Comparison of ENCODE assay signal across 1 cellular context in the genomic region with DNA sequence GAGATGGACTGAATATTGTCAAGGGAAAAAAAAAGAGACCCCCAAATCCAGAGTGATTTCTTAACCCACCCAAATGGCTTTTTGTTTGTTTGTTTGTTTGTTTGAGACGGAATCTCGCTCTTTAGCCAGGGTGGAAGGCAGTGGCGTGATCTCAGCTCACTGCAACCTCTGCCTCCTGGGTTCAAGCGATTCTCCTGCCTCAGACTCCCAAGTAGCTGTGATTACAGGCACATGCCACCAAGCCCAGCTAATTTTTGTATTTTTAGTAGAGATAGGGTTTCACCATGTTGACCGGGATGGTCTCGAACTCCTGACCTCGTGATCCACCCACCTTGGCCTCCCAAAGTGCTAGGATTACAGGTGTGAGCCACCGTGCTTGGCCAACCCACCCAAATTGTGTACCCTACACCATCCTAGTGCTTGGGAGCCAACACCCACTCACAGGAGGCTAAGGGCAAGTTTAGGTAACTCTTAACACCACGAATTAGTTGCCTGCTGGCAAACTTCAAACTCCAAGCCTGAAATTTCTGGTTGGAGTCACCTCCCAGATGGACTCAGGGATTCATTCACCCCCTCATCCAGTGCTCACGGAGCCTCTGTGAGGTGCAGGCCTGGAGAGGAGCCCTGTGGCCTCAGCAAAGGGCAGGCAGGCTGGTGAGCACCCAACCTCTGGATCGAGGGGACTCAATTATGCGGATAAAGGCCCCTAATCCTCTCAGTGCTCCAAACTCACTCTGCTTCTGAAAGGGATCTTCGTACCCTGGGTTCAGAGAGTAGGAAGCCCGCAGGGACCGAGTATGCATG.
A peak's percentile ranks its signal among the peaks of the same experiment; 100 is the strongest.
TF ChIP-seq lines count a peak whose summit lies in the region.

No MANE protein-coding gene starts in this region.

TF ChIP-seq in K562, 482 proteins besides CTCF, POLR2A, EP300 and RAD21:
- TF ChIP-seq, protein P1, sequence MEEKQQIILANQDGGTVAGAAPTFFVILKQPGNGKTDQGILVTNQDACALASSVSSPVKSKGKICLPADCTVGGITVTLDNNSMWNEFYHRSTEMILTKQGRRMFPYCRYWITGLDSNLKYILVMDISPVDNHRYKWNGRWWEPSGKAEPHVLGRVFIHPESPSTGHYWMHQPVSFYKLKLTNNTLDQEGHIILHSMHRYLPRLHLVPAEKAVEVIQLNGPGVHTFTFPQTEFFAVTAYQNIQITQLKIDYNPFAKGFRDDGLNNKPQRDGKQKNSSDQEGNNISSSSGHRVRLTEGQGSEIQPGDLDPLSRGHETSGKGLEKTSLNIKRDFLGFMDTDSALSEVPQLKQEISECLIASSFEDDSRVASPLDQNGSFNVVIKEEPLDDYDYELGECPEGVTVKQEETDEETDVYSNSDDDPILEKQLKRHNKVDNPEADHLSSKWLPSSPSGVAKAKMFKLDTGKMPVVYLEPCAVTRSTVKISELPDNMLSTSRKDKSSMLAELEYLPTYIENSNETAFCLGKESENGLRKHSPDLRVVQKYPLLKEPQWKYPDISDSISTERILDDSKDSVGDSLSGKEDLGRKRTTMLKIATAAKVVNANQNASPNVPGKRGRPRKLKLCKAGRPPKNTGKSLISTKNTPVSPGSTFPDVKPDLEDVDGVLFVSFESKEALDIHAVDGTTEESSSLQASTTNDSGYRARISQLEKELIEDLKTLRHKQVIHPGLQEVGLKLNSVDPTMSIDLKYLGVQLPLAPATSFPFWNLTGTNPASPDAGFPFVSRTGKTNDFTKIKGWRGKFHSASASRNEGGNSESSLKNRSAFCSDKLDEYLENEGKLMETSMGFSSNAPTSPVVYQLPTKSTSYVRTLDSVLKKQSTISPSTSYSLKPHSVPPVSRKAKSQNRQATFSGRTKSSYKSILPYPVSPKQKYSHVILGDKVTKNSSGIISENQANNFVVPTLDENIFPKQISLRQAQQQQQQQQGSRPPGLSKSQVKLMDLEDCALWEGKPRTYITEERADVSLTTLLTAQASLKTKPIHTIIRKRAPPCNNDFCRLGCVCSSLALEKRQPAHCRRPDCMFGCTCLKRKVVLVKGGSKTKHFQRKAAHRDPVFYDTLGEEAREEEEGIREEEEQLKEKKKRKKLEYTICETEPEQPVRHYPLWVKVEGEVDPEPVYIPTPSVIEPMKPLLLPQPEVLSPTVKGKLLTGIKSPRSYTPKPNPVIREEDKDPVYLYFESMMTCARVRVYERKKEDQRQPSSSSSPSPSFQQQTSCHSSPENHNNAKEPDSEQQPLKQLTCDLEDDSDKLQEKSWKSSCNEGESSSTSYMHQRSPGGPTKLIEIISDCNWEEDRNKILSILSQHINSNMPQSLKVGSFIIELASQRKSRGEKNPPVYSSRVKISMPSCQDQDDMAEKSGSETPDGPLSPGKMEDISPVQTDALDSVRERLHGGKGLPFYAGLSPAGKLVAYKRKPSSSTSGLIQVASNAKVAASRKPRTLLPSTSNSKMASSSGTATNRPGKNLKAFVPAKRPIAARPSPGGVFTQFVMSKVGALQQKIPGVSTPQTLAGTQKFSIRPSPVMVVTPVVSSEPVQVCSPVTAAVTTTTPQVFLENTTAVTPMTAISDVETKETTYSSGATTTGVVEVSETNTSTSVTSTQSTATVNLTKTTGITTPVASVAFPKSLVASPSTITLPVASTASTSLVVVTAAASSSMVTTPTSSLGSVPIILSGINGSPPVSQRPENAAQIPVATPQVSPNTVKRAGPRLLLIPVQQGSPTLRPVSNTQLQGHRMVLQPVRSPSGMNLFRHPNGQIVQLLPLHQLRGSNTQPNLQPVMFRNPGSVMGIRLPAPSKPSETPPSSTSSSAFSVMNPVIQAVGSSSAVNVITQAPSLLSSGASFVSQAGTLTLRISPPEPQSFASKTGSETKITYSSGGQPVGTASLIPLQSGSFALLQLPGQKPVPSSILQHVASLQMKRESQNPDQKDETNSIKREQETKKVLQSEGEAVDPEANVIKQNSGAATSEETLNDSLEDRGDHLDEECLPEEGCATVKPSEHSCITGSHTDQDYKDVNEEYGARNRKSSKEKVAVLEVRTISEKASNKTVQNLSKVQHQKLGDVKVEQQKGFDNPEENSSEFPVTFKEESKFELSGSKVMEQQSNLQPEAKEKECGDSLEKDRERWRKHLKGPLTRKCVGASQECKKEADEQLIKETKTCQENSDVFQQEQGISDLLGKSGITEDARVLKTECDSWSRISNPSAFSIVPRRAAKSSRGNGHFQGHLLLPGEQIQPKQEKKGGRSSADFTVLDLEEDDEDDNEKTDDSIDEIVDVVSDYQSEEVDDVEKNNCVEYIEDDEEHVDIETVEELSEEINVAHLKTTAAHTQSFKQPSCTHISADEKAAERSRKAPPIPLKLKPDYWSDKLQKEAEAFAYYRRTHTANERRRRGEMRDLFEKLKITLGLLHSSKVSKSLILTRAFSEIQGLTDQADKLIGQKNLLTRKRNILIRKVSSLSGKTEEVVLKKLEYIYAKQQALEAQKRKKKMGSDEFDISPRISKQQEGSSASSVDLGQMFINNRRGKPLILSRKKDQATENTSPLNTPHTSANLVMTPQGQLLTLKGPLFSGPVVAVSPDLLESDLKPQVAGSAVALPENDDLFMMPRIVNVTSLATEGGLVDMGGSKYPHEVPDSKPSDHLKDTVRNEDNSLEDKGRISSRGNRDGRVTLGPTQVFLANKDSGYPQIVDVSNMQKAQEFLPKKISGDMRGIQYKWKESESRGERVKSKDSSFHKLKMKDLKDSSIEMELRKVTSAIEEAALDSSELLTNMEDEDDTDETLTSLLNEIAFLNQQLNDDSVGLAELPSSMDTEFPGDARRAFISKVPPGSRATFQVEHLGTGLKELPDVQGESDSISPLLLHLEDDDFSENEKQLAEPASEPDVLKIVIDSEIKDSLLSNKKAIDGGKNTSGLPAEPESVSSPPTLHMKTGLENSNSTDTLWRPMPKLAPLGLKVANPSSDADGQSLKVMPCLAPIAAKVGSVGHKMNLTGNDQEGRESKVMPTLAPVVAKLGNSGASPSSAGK (IDR thresholded peaks at IDR 0.05), result no peak
- TF ChIP-seq ZNF76 (CRISPR knock-in tag; IDR thresholded peaks at IDR 0.05; ENCODE audit: borderline replicate concordance) (no peak), GTF2E2 (tag; IDR thresholded peaks at IDR 0.05) (0 out of 2 replicates have a peak, but pooled peaks have one; percentile 7), ZNF507 (tag; conservative IDR thresholded peaks at IDR 0.05) (no peak), PCBP1 (IDR thresholded peaks at IDR 0.05; ENCODE audit: low read depth, low read length, poor library complexity, severe bottlenecking) (no peak), HOXB6 (CRISPR knock-in tag; IDR thresholded peaks at IDR 0.05; ENCODE audit: borderline replicate concordance) (no peak), CHD4 (IDR thresholded peaks at IDR 0.05; ENCODE audit: insufficient read depth, insufficient replicate concordance, low read depth, low read length, poor library complexity, severe bottlenecking) (no peak), CC2D1A (IDR thresholded peaks at IDR 0.05) (no peak), EHMT2 (IDR thresholded peaks at IDR 0.05) (no peak), TOE1 (IDR thresholded peaks at IDR 0.05; ENCODE audit: borderline replicate concordance) (no peak), TOE1 (CRISPR knock-in tag; IDR thresholded peaks at IDR 0.05; ENCODE audit: borderline replicate concordance, low read depth) (no peak), HLTF (IDR thresholded peaks at IDR 0.05) (no peak), TCF7 (IDR thresholded peaks at IDR 0.05; ENCODE audit: borderline replicate concordance) (no peak), ZNF239 (CRISPR knock-in tag; IDR thresholded peaks at IDR 0.05) (no peak), FOXJ2 (tag; IDR thresholded peaks at IDR 0.05) (0 out of 2 replicates have a peak, but pooled peaks have one; percentile 5), CBX3 (IDR thresholded peaks at IDR 0.05; ENCODE audit: borderline replicate concordance in 1 of 2, low read length in 2 of 2) (no peak), ERF (CRISPR knock-in tag; IDR thresholded peaks at IDR 0.05) (no peak), SMARCA5 (IDR thresholded peaks at IDR 0.05) (no peak), ZNF224 (CRISPR knock-in tag; IDR thresholded peaks at IDR 0.05) (no peak)
- TF ChIP-seq, protein P2, sequence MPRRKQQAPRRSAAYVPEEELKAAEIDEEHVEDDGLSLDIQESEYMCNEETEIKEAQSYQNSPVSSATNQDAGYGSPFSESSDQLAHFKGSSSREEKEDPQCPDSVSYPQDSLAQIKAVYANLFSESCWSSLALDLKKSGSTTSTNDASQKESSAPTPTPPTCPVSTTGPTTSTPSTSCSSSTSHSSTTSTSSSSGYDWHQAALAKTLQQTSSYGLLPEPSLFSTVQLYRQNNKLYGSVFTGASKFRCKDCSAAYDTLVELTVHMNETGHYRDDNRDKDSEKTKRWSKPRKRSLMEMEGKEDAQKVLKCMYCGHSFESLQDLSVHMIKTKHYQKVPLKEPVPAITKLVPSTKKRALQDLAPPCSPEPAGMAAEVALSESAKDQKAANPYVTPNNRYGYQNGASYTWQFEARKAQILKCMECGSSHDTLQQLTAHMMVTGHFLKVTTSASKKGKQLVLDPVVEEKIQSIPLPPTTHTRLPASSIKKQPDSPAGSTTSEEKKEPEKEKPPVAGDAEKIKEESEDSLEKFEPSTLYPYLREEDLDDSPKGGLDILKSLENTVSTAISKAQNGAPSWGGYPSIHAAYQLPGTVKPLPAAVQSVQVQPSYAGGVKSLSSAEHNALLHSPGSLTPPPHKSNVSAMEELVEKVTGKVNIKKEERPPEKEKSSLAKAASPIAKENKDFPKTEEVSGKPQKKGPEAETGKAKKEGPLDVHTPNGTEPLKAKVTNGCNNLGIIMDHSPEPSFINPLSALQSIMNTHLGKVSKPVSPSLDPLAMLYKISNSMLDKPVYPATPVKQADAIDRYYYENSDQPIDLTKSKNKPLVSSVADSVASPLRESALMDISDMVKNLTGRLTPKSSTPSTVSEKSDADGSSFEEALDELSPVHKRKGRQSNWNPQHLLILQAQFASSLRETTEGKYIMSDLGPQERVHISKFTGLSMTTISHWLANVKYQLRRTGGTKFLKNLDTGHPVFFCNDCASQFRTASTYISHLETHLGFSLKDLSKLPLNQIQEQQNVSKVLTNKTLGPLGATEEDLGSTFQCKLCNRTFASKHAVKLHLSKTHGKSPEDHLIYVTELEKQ (CRISPR knock-in tag; IDR thresholded peaks at IDR 0.05), result no peak
- TF ChIP-seq, protein P3, sequence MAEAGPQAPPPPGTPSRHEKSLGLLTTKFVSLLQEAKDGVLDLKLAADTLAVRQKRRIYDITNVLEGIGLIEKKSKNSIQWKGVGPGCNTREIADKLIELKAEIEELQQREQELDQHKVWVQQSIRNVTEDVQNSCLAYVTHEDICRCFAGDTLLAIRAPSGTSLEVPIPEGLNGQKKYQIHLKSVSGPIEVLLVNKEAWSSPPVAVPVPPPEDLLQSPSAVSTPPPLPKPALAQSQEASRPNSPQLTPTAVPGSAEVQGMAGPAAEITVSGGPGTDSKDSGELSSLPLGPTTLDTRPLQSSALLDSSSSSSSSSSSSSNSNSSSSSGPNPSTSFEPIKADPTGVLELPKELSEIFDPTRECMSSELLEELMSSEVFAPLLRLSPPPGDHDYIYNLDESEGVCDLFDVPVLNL (CRISPR knock-in tag; IDR thresholded peaks at IDR 0.05; ENCODE audit: low read depth), result peak; percentile 42; the same call in 1 of the 2 replicates
- TF ChIP-seq, protein P4, sequence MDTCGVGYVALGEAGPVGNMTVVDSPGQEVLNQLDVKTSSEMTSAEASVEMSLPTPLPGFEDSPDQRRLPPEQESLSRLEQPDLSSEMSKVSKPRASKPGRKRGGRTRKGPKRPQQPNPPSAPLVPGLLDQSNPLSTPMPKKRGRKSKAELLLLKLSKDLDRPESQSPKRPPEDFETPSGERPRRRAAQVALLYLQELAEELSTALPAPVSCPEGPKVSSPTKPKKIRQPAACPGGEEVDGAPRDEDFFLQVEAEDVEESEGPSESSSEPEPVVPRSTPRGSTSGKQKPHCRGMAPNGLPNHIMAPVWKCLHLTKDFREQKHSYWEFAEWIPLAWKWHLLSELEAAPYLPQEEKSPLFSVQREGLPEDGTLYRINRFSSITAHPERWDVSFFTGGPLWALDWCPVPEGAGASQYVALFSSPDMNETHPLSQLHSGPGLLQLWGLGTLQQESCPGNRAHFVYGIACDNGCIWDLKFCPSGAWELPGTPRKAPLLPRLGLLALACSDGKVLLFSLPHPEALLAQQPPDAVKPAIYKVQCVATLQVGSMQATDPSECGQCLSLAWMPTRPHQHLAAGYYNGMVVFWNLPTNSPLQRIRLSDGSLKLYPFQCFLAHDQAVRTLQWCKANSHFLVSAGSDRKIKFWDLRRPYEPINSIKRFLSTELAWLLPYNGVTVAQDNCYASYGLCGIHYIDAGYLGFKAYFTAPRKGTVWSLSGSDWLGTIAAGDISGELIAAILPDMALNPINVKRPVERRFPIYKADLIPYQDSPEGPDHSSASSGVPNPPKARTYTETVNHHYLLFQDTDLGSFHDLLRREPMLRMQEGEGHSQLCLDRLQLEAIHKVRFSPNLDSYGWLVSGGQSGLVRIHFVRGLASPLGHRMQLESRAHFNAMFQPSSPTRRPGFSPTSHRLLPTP (IDR thresholded peaks at IDR 0.05; ENCODE audit: borderline replicate concordance, extremely low read depth, insufficient read length), result no peak
- TF ChIP-seq, protein P5, sequence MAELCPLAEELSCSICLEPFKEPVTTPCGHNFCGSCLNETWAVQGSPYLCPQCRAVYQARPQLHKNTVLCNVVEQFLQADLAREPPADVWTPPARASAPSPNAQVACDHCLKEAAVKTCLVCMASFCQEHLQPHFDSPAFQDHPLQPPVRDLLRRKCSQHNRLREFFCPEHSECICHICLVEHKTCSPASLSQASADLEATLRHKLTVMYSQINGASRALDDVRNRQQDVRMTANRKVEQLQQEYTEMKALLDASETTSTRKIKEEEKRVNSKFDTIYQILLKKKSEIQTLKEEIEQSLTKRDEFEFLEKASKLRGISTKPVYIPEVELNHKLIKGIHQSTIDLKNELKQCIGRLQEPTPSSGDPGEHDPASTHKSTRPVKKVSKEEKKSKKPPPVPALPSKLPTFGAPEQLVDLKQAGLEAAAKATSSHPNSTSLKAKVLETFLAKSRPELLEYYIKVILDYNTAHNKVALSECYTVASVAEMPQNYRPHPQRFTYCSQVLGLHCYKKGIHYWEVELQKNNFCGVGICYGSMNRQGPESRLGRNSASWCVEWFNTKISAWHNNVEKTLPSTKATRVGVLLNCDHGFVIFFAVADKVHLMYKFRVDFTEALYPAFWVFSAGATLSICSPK (IDR thresholded peaks at IDR 0.05; ENCODE audit: borderline replicate concordance), result 0 out of 2 replicates have a peak, but pooled peaks have one; percentile 12
